In the genomic region with DNA sequence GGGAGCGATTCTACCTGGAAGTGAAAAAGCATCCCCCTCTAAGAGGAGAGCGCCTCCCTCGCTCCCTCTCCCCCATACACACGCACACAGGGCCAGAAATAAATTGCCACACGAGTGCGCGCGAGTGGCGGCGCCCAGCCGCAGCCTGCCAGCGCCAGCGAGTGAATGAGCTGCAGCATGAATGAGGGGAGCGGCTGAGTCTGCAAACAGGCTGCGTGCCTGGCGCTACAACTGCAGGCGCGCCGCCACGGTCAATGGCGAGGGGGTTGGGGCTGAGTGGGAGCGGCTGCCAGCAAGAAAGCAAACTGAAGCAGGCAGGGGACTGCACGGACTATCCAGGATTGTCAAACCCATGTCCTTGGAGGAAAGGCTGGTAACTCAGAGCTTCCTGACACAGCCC, we compare ENCODE assay signal across 8 cellular contexts. TPM values are rescaled to one million over a fixed set of nuclear protein-coding genes. Genes with fewer than 3 reads are reported as not detected.
DNase-seq lines count a peak whose midpoint lies in the region; ATAC-seq and TF ChIP-seq lines count a peak whose summit lies in the region.

No MANE protein-coding gene starts in this region.

- H3K36me3 ChIP-seq in mammary epithelial cell (ENCODE audit: insufficient read depth, low read length) (no peaks in the 10 kb centered on the region), kidney epithelial cell (ENCODE audit: control insufficient read depth, insufficient read depth, low read length) (no peaks in the 10 kb centered on the region), upper lobe of right lung (no peaks in the 10 kb centered on the region)

- TF ChIP-seq CTCF in mammary epithelial cell (conservative IDR thresholded peaks at IDR 0.05 in 1 of 2, IDR thresholded peaks at IDR 0.05 in 1 of 2; ENCODE audit: extremely low read depth in 1 of 2, insufficient read depth in 1 of 2, low read depth in 1 of 2, low read length in 2 of 2) (peak in 1 of 2 donors; percentile 5), kidney epithelial cell (IDR thresholded peaks at IDR 0.05; ENCODE audit: insufficient read depth, low read length, poor library complexity, severe bottlenecking) (peak; percentile 6), upper lobe of right lung (IDR thresholded peaks at IDR 0.05) (no peak)

- H3K9me3 ChIP-seq in mammary epithelial cell (replicated peaks; ENCODE audit: insufficient read depth, low read length): no peaks in the 10 kb centered on the region
- no peaks in the 10 kb centered on the region for H3K9me3 ChIP-seq in upper lobe of right lung

- WGBS in mammary epithelial cell (ENCODE audit: low coverage, missing lambda C conversion rate): 8% methylated on average over 10 of the region's 23 CpGs

- intact Hi-C loops in mammary epithelial cell (cut with micrococcal nuclease): no loop called here
- intact Hi-C loops in upper lobe of right lung (cut with DNase I): no loop called here

- H3K27ac ChIP-seq in mammary epithelial cell (ENCODE audit: insufficient read depth, low read depth, low read length): no peak overlapping the region
- no peak overlapping the region for H3K27ac ChIP-seq in upper lobe of right lung

- peak overlapping the region; percentile 67 for H3K4me2 ChIP-seq in mammary epithelial cell (ENCODE audit: insufficient read depth, low read depth, low read length)

- no peaks in the 10 kb centered on the region for H4K20me1 ChIP-seq in mammary epithelial cell (ENCODE audit: insufficient read depth, low read length)

- peak; percentile 80 for ATAC-seq in upper lobe of right lung
- ATAC-seq in GM21786 (IDR thresholded peaks at IDR 0.05; ENCODE audit: unreplicated experiment): no peak
- ATAC-seq in HG02588 (IDR thresholded peaks at IDR 0.05; ENCODE audit: unreplicated experiment): no peak

- H3K79me2 ChIP-seq in mammary epithelial cell (ENCODE audit: insufficient read depth, low read length): no peaks in the 10 kb centered on the region

- H2AFZ ChIP-seq in mammary epithelial cell (ENCODE audit: low read depth, low read length): peak overlapping the region; percentile 66

- peaks cover 17% of the 10 kb centered on the region for H3K4me1 ChIP-seq in mammary epithelial cell (ENCODE audit: insufficient read depth, low read length)
- peaks cover 6% of the 10 kb centered on the region for H3K4me1 ChIP-seq in upper lobe of right lung

- dilution Hi-C loops in mammary epithelial cell (cut with HindIII; ENCODE audit: low sequenced_read_pairs): loop anchor here (5.0 to 10.0 kb wide), 3 partner anchors 33 to 179 kb away; no protein-coding TSS in a partner anchor

- peak; percentile 85 for DNase-seq in Ammon's horn (ENCODE audit: low spot score)
- peak; percentile 56 for DNase-seq in NCI-H1436 (lab: John Stamatoyannopoulos, UW)
- DNase-seq in mammary epithelial cell: no peak
- DNase-seq in kidney epithelial cell (ENCODE audit: low read depth): no peak
- peak; percentile 72 for DNase-seq in upper lobe of right lung
- no peak for DNase-seq in GM19240 (ENCODE audit: insufficient read length, low spot score)

- H3K27me3 ChIP-seq in mammary epithelial cell (ENCODE audit: insufficient read depth, low read length) (no peaks in the 10 kb centered on the region), kidney epithelial cell (ENCODE audit: control insufficient read depth, insufficient read depth, low read length) (peaks cover 5% of the 10 kb centered on the region), upper lobe of right lung (peaks cover 44% of the 10 kb centered on the region)

- CTCF ChIA-PET in mammary epithelial cell (lab: Charles Lee; ENCODE audit: low non-redundant PET): no interaction called here

- in situ Hi-C loops in mammary epithelial cell (cut with MboI; ENCODE audit: low sequenced_read_pairs in 2 of 2): no loop called here

- BruUV-seq in mammary epithelial cell (replicated peaks; lab: Mats Ljungman, UMichigan): no TSS peak

- no peak overlapping the region for H3K4me3 ChIP-seq in mammary epithelial cell (replicated peaks in 1 of 3; ENCODE audit: insufficient read depth in 1 of 3, low read depth in 2 of 3, low read length in 3 of 3)
- H3K4me3 ChIP-seq in kidney epithelial cell (ENCODE audit: low read depth, low read length): peak overlapping the region; percentile 8
- no peak overlapping the region for H3K4me3 ChIP-seq in upper lobe of right lung

- no peak overlapping the region for H3K9ac ChIP-seq in mammary epithelial cell (ENCODE audit: insufficient read depth, low read length)

RNA-seq across cellular contexts. Expression of a gene that starts 2.2 kb away (rescaled TPM):
- total RNA-seq in mammary epithelial cell: not detected
- polyA plus RNA-seq in mammary epithelial cell: not detected
- polyA minus RNA-seq in mammary epithelial cell: not detected
- 0.14 and 0.21 TPM in 2 replicates for total RNA-seq in kidney epithelial cell
- 1.4 TPM for total RNA-seq in upper lobe of right lung

Comparison
In these comparisons a context has a peak if more than half of its experiments do, and no peak if none do; other contexts are left out.
1. DNase-seq: peak in Ammon's horn (single experiment), NCI-H1436 (single experiment) and upper lobe of right lung (single experiment); none in mammary epithelial cell (single experiment), kidney epithelial cell (single experiment) and GM19240 (single experiment).